ENCODE assay signal across 8 cellular contexts in genomic region chr1:214445846-214446614, GRCh38.
DNase-seq lines count a peak whose midpoint lies in the region; ATAC-seq, FAIRE-seq and TF ChIP-seq lines count a peak whose summit lies in the region.

No MANE protein-coding gene starts in this region.

- POLR2A ChIA-PET in naive thymus-derived CD4-positive, alpha-beta T cell (lab: Charles Lee), result no interaction called here

- CTCF ChIA-PET in naive thymus-derived CD4-positive, alpha-beta T cell (lab: Charles Lee), result no interaction called here

- peaks cover 0 to 12% (median 0%) of the 10 kb centered on the region in 5 donors for H3K36me3 Mint-ChIP-seq in naive thymus-derived CD4-positive, alpha-beta T cell

- H3K4me1 Mint-ChIP-seq in naive thymus-derived CD4-positive, alpha-beta T cell, result peaks cover 0 to 48% (median 7%) of the 10 kb centered on the region in 7 donors

- H3K27me3 ChIP-seq in breast epithelium (no peaks in the 10 kb centered on the region), pancreas (no peaks in the 10 kb centered on the region), upper lobe of right lung (no peaks in the 10 kb centered on the region)
- H3K27me3 ChIP-seq in naive thymus-derived CD4-positive, alpha-beta T cell (ENCODE audit: control insufficient read depth in 2 of 2, insufficient read depth in 2 of 2, low read length in 2 of 2), result no peaks in the 10 kb centered on the region

- peaks cover 0 to 10% (median 0%) of the 10 kb centered on the region in 5 donors for H3K27me3 Mint-ChIP-seq in naive thymus-derived CD4-positive, alpha-beta T cell

- H3K4me3 ChIP-seq in breast epithelium, result no peak overlapping the region
- H3K4me3 ChIP-seq in pancreas, result no peak overlapping the region
- no peak overlapping the region for H3K4me3 ChIP-seq in naive thymus-derived CD4-positive, alpha-beta T cell (ENCODE audit: low read length)
- no peak overlapping the region for H3K4me3 ChIP-seq in upper lobe of right lung

- no peak for TF ChIP-seq CTCF in breast epithelium (IDR thresholded peaks at IDR 0.05)
- no peak for TF ChIP-seq CTCF in pancreas (IDR thresholded peaks at IDR 0.05)
- no peak for TF ChIP-seq CTCF in upper lobe of right lung (IDR thresholded peaks at IDR 0.05)

- H3K9me3 Mint-ChIP-seq in naive thymus-derived CD4-positive, alpha-beta T cell, result no peaks in the 10 kb centered on the region

- 72 to 78% methylated on average over 2 of the region's 2 CpGs for WGBS in pancreas, 2 donors

- ATAC-seq in pancreas (peak in 2 of 4 donors; percentile 16 to 22), upper lobe of right lung (no peak), HG02970 (IDR thresholded peaks at IDR 0.05; ENCODE audit: low FRiP score, unreplicated experiment) (no peak)
- no peak for ATAC-seq in naive thymus-derived CD4-positive, alpha-beta T cell

- FAIRE-seq in pancreas (lab: Jason Lieb, UNC), result peak; percentile 13

- H3K27ac ChIP-seq in breast epithelium (peak overlapping the region; percentile 57 to 71), pancreas (peak overlapping the region in 3 of 4 donors; percentile 0 to 65 (median 61)), upper lobe of right lung (no peak overlapping the region)
- no peak overlapping the region for H3K27ac ChIP-seq in naive thymus-derived CD4-positive, alpha-beta T cell (ENCODE audit: low read depth, low read length)

- H3K9me3 ChIP-seq in breast epithelium (no peaks in the 10 kb centered on the region), pancreas (no peaks in the 10 kb centered on the region), upper lobe of right lung (no peaks in the 10 kb centered on the region)
- no peaks in the 10 kb centered on the region for H3K9me3 ChIP-seq in naive thymus-derived CD4-positive, alpha-beta T cell (ENCODE audit: control insufficient read depth in 2 of 3, low read length in 3 of 3)

- H3K4me1 ChIP-seq in breast epithelium (no peaks in the 10 kb centered on the region), pancreas (peaks cover 3 to 20% (median 10%) of the 10 kb centered on the region in 3 donors), upper lobe of right lung (no peaks in the 10 kb centered on the region)
- H3K4me1 ChIP-seq in naive thymus-derived CD4-positive, alpha-beta T cell (ENCODE audit: control insufficient read depth in 2 of 2, insufficient read depth in 2 of 2, low read length in 2 of 2), result no peaks in the 10 kb centered on the region

- H3K27ac Mint-ChIP-seq in naive thymus-derived CD4-positive, alpha-beta T cell, result peak overlapping the region in 1 of 9 donors; percentile 79

- intact Hi-C loops in breast epithelium (cut with DNase I; ENCODE audit: low total_unique reads) (no loop called here), pancreas (cut with DNase I) (no loop called here), upper lobe of right lung (cut with DNase I) (no loop called here)
- intact Hi-C loops in naive thymus-derived CD4-positive, alpha-beta T cell (cut with micrococcal nuclease), result no loop called here

- H3K4me3 Mint-ChIP-seq in naive thymus-derived CD4-positive, alpha-beta T cell, result peak overlapping the region in 1 of 10 donors; percentile 8

- TF ChIP-seq POLR2A in breast epithelium (IDR thresholded peaks at IDR 0.05), result no peak

- H3K36me3 ChIP-seq in breast epithelium, result no peaks in the 10 kb centered on the region
- no peaks in the 10 kb centered on the region for H3K36me3 ChIP-seq in pancreas
- H3K36me3 ChIP-seq in naive thymus-derived CD4-positive, alpha-beta T cell (ENCODE audit: control insufficient read depth in 2 of 3, insufficient read depth in 3 of 3, low read length in 3 of 3), result no peaks in the 10 kb centered on the region
- no peaks in the 10 kb centered on the region for H3K36me3 ChIP-seq in upper lobe of right lung

- DNase-seq in GM03348 (ENCODE audit: low spot score), result peak; percentile 71
- peak; percentile 79 for DNase-seq in NCI-H1048 (lab: John Stamatoyannopoulos, UW)
- DNase-seq in breast epithelium (ENCODE audit: low spot score in 2 of 2), result no peak
- no peak for DNase-seq in pancreas
- DNase-seq in naive thymus-derived CD4-positive, alpha-beta T cell, result no peak
- DNase-seq in upper lobe of right lung, result no peak
- DNase-seq in NK-92 treated with Interleukin-12 subunit alpha and Interleukin-12 subunit beta, amount 100 ng/mL, for 24 hours (lab: John Stamatoyannopoulos, UW), result no peak

Comparison
In these comparisons a context has a peak if more than half of its experiments do, and no peak if none do; other contexts are left out.
1. DNase-seq: peak in GM03348 (single experiment) and NCI-H1048 (single experiment); none in breast epithelium (0 of 2), pancreas (0 of 6), naive thymus-derived CD4-positive, alpha-beta T cell (0 of 9), upper lobe of right lung (single experiment) and NK-92 treated with Interleukin-12 subunit alpha and Interleukin-12 subunit beta, amount 100 ng/mL, for 24 hours (single experiment).
2. H3K27ac ChIP-seq: peak in breast epithelium (2 of 2) and pancreas (3 of 4); none in naive thymus-derived CD4-positive, alpha-beta T cell (single experiment) and upper lobe of right lung (single experiment).